Comparison of ENCODE assay signal across 17 cellular contexts in genomic region chr4:24924309-24924781, GRCh38. TPM values are rescaled to one million over a fixed set of nuclear protein-coding genes. Genes with fewer than 3 reads are reported as not detected.
A peak's percentile ranks its signal among the peaks of the same experiment; 100 is the strongest.
DNase-seq lines count a peak whose midpoint lies in the region; ATAC-seq and TF ChIP-seq lines count a peak whose summit lies in the region.
"Had no signal": no experiment of that assay in that cellular context is flagged by ENCODE, and none has a peak within 500 bp of the region (broad histone marks: within the 10 kb centered on the region; RNA-seq: fewer than 3 reads in every experiment).

No MANE protein-coding gene starts in this region.

- intact Hi-C loops in A673 (cut with micrococcal nuclease; ENCODE audit: unreplicated experiment), result no loop called here

- TF ChIP-seq CTCF in AG10803 (conservative IDR thresholded peaks at IDR 0.05; ENCODE audit: low read length), result no peak
- TF ChIP-seq CTCF in A673 (conservative IDR thresholded peaks at IDR 0.05; ENCODE audit: low read depth, low read length), result no peak

- DNase-seq in AG10803 (ENCODE audit: low read depth) (peak; percentile 100), MV-4-11 (lab: John Stamatoyannopoulos, UW) (peak; percentile 42), epidermal melanocyte (ENCODE audit: insufficient read length, low spot score) (peak; percentile 42), myocyte (ENCODE audit: low read depth) (peak; percentile 70), amygdala (lab: John Stamatoyannopoulos, UW) (no peak), A673 (ENCODE audit: low spot score) (no peak)
- DNase-seq: activated T-cell treated with anti-CD3 and anti-CD28 coated beads, Interleukin-2, amount 50 U/mL, for 4 hours; CD4-positive, alpha-beta T cell; erythroblast; islet precursor cell; NCI-H1417 treated with DMSO at 0.1 percent for 48 hours; SIG-M5; stimulated activated CD4-positive, alpha-beta T cell treated with anti-CD3 and anti-CD28 coated beads, Interleukin-12 subunit alpha, Interleukin-12 subunit beta, amount 100 ng/mL, for 4 hours; uterus had no signal

- no peaks in the 10 kb centered on the region for H3K36me3 ChIP-seq in A673 (ENCODE audit: insufficient read depth, low read length, poor library complexity, severe bottlenecking)
- H3K36me3 ChIP-seq: uterus had no signal

- H3K27ac ChIP-seq in A673 (ENCODE audit: low read depth, low read length, poor library complexity, severe bottlenecking), result no peak overlapping the region
- H3K27ac ChIP-seq: uterus had no signal

- CTCF ChIA-PET in A673 (lab: Charles Lee), result no interaction called here

- H3K9me3 ChIP-seq in A673 (ENCODE audit: low read depth, low read length, poor library complexity, severe bottlenecking), result no peaks in the 10 kb centered on the region
- H3K9me3 ChIP-seq: uterus had no signal

- POLR2A ChIA-PET in A673 (lab: Charles Lee; ENCODE audit: low non-redundant PET), result no interaction called here

- H3K4me1 ChIP-seq in A673 (ENCODE audit: insufficient read depth, low read length, poor library complexity, severe bottlenecking), result no peaks in the 10 kb centered on the region
- H3K4me1 ChIP-seq: uterus had no signal

- peaks cover 5% of the 10 kb centered on the region for H3K27me3 ChIP-seq in A673 (replicated peaks; ENCODE audit: insufficient read depth, low read depth, low read length, poor library complexity)
- H3K27me3 ChIP-seq: body of pancreas, uterus had no signal

- BruUV-seq in A673 (replicated peaks; lab: Mats Ljungman, UMichigan), result no TSS peak

- H3K4me3 ChIP-seq in AG10803 (ENCODE audit: low read length) (no peak overlapping the region), A673 (ENCODE audit: low read depth, low read length, poor library complexity, severe bottlenecking) (no peak overlapping the region)
- H3K4me3 ChIP-seq: body of pancreas, uterus had no signal

- ATAC-seq in HG03565 (IDR thresholded peaks at IDR 0.05; ENCODE audit: unreplicated experiment) (no peak), GM21528 (IDR thresholded peaks at IDR 0.05; ENCODE audit: low FRiP score, unreplicated experiment) (no peak)
- ATAC-seq: activated T-cell treated with anti-CD3 and anti-CD28 coated beads, Interleukin-2, amount 50 U/mL, for 4 hours; body of pancreas had no signal

RNA-seq across cellular contexts. Expression of gene CCDC149, which starts 11.5 kb away (rescaled TPM):
- total RNA-seq in myocyte (4.7 and 5.1 TPM in 2 replicates), A673 (2021) (2.8 and 3.1 TPM in 2 replicates)
- polyA plus RNA-seq in myocyte (2012), result 4.6 TPM
- total RNA-seq: activated T-cell treated with anti-CD3 and anti-CD28 coated beads, Interleukin-2, amount 50 U/mL, for 4 hours had no signal

Comparison
In these comparisons a context has a peak if more than half of its experiments do, and no peak if none do; other contexts are left out.
1. DNase-seq: peak in AG10803 (single experiment), MV-4-11 (single experiment), epidermal melanocyte (single experiment) and myocyte (single experiment); none in amygdala (0 of 56) and A673 (single experiment).